In the genomic region with DNA sequence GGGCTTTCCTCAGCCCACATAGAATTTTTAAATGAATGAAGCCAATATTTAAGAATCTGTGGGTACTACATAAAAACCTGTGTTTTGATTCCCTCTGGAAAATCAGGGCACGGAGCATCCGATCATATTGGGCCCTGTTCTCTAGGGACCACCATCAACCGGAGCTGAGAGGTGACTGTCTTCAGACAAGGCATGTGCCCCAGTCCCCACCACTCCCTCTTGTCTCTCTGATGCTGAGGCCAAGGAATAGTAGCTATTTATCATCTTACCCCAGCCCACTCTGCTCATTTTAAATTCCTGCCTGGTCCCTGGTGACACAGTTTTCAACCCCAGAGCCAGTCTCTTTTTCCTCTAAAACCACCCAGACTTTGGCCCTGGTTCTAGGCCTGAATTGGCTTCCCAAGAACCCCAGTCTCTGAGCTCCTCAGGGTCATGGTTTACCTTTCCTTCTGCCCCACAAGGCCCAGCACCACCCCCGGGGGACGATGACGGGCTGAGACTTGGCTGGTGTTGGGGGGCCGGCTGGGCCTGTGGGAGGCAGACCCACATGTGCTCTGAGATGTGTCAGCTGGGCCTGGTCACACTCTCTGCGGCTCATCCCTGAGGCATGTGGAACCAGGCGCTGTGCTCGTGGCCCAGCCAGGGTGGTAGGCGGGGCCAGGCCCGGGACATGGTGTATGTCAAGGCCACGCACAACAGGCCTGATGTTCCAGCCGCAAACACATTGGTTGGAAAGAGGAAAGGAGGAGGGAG, we compare ENCODE assay signal across 1 cellular context.
TF ChIP-seq lines count a peak whose summit lies in the region.

No MANE protein-coding gene starts in this region.

TF ChIP-seq in HepG2, 621 proteins besides CTCF, POLR2A, EP300 and RAD21 (continued from another document and continues in another):
- TF ChIP-seq PHF5A (CRISPR knock-in tag; IDR thresholded peaks at IDR 0.05; ENCODE audit: low read depth, unreplicated experiment) = peak; percentile 56
- no peak; the same call in 1 of the 2 replicates for TF ChIP-seq ZNF501 (CRISPR knock-in tag; IDR thresholded peaks at IDR 0.05)
- no peak for TF ChIP-seq NR2C2 (CRISPR knock-in tag; IDR thresholded peaks at IDR 0.05; ENCODE audit: borderline replicate concordance)
- TF ChIP-seq PHB2 (IDR thresholded peaks at IDR 0.05; ENCODE audit: partially characterized antibody) = no peak
- TF ChIP-seq, protein P1, sequence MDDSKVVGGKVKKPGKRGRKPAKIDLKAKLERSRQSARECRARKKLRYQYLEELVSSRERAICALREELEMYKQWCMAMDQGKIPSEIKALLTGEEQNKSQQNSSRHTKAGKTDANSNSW (CRISPR knock-in tag; IDR thresholded peaks at IDR 0.05; ENCODE audit: borderline replicate concordance) = peak; percentile 98; the same call in 1 of the 2 replicates
- TF ChIP-seq, protein P2, sequence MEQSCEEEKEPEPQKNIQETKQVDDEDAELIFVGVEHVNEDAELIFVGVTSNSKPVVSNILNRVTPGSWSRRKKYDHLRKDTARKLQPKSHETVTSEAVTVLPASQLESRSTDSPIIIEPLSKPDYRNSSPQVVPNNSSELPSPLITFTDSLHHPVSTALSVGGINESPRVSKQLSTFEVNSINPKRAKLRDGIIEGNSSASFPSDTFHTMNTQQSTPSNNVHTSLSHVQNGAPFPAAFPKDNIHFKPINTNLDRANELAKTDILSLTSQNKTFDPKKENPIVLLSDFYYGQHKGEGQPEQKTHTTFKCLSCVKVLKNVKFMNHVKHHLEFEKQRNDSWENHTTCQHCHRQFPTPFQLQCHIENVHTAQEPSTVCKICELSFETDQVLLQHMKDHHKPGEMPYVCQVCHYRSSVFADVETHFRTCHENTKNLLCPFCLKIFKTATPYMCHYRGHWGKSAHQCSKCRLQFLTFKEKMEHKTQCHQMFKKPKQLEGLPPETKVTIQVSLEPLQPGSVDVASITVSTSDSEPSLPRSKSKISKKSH (CRISPR knock-in tag; IDR thresholded peaks at IDR 0.05; ENCODE audit: borderline replicate concordance) = peak; percentile 100
- peak; percentile 60 for TF ChIP-seq ZMYM2 (CRISPR knock-in tag; IDR thresholded peaks at IDR 0.05)
- TF ChIP-seq ZFY (CRISPR knock-in tag; IDR thresholded peaks at IDR 0.05) = peak; percentile 99
- peak; percentile 49; the same call in 1 of the 2 replicates for TF ChIP-seq ZNF3 (CRISPR knock-in tag; IDR thresholded peaks at IDR 0.05)
- TF ChIP-seq SSRP1 (CRISPR knock-in tag; IDR thresholded peaks at IDR 0.05) = no peak
- peak; percentile 99 for TF ChIP-seq ZNF253 (CRISPR knock-in tag; IDR thresholded peaks at IDR 0.05; ENCODE audit: borderline replicate concordance)
- no peak for TF ChIP-seq RBM39 (IDR thresholded peaks at IDR 0.05; ENCODE audit: low read depth, low read length, poor library complexity, severe bottlenecking)
- peak; percentile 79 for TF ChIP-seq ZNF629 (CRISPR knock-in tag; conservative IDR thresholded peaks at IDR 0.05)
- peak; percentile 48 for TF ChIP-seq NFYB (CRISPR knock-in tag; IDR thresholded peaks at IDR 0.05)
- TF ChIP-seq MED13 (CRISPR knock-in tag; IDR thresholded peaks at IDR 0.05) = no peak; the same call in 1 of the 2 replicates
- TF ChIP-seq WIZ (CRISPR knock-in tag; IDR thresholded peaks at IDR 0.05) = peak; percentile 99
- peak; percentile 98; the same call in 1 of the 2 replicates for TF ChIP-seq SNAPC2 (CRISPR knock-in tag; IDR thresholded peaks at IDR 0.05)
- TF ChIP-seq, protein P3, sequence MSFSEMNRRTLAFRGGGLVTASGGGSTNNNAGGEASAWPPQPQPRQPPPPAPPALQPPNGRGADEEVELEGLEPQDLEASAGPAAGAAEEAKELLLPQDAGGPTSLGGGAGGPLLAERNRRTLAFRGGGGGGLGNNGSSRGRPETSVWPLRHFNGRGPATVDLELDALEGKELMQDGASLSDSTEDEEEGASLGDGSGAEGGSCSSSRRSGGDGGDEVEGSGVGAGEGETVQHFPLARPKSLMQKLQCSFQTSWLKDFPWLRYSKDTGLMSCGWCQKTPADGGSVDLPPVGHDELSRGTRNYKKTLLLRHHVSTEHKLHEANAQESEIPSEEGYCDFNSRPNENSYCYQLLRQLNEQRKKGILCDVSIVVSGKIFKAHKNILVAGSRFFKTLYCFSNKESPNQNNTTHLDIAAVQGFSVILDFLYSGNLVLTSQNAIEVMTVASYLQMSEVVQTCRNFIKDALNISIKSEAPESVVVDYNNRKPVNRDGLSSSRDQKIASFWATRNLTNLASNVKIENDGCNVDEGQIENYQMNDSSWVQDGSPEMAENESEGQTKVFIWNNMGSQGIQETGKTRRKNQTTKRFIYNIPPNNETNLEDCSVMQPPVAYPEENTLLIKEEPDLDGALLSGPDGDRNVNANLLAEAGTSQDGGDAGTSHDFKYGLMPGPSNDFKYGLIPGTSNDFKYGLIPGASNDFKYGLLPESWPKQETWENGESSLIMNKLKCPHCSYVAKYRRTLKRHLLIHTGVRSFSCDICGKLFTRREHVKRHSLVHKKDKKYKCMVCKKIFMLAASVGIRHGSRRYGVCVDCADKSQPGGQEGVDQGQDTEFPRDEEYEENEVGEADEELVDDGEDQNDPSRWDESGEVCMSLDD (CRISPR knock-in tag; IDR thresholded peaks at IDR 0.05; ENCODE audit: borderline replicate concordance) = peak; percentile 97
- peak; percentile 95; the same call in 1 of the 2 replicates for TF ChIP-seq ZNF484 (CRISPR knock-in tag; IDR thresholded peaks at IDR 0.05; ENCODE audit: borderline replicate concordance, low read depth)
- 0 out of 2 replicates have a peak, but pooled peaks have one; percentile 72 for TF ChIP-seq RBAK (CRISPR knock-in tag; IDR thresholded peaks at IDR 0.05)
- TF ChIP-seq SMYD3 (CRISPR knock-in tag; IDR thresholded peaks at IDR 0.05) = peak; percentile 99
- no peak for TF ChIP-seq ZNF382 (CRISPR knock-in tag; IDR thresholded peaks at IDR 0.05; ENCODE audit: borderline replicate concordance)
- peak; percentile 98 for TF ChIP-seq YEATS4 (CRISPR knock-in tag; IDR thresholded peaks at IDR 0.05; ENCODE audit: borderline replicate concordance)
- TF ChIP-seq, protein P4, sequence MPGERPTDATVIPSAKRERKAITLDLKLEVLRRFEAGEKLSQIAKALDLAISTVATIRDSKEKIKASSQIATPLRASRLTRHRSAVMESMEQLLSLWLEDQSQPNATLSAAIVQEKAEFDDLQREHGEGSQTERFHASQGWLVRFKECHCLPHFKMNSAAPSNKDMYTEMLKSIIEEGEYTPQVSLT (CRISPR knock-in tag; IDR thresholded peaks at IDR 0.05; ENCODE audit: borderline replicate concordance, low read depth) = peak; percentile 30; the same call in 1 of the 2 replicates
- TF ChIP-seq, protein P5, sequence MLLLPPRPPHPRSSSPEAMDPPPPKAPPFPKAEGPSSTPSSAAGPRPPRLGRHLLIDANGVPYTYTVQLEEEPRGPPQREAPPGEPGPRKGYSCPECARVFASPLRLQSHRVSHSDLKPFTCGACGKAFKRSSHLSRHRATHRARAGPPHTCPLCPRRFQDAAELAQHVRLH (CRISPR knock-in tag; IDR thresholded peaks at IDR 0.05; ENCODE audit: borderline replicate concordance, low read depth) = peak; percentile 100
- TF ChIP-seq ZNF878 (CRISPR knock-in tag; IDR thresholded peaks at IDR 0.05) = peak; percentile 100
- TF ChIP-seq, protein P6, sequence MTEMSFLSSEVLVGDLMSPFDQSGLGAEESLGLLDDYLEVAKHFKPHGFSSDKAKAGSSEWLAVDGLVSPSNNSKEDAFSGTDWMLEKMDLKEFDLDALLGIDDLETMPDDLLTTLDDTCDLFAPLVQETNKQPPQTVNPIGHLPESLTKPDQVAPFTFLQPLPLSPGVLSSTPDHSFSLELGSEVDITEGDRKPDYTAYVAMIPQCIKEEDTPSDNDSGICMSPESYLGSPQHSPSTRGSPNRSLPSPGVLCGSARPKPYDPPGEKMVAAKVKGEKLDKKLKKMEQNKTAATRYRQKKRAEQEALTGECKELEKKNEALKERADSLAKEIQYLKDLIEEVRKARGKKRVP (CRISPR knock-in tag; IDR thresholded peaks at IDR 0.05) = peak in 1 of 2 experiments; percentile 66; a peak in 1 of 4 replicates
- peak; percentile 99; the same call in 1 of the 2 replicates for TF ChIP-seq DNMT3B (CRISPR knock-in tag; conservative IDR thresholded peaks at IDR 0.05)
- no peak for TF ChIP-seq PAF1 (CRISPR knock-in tag; IDR thresholded peaks at IDR 0.05)
- TF ChIP-seq, protein P7, sequence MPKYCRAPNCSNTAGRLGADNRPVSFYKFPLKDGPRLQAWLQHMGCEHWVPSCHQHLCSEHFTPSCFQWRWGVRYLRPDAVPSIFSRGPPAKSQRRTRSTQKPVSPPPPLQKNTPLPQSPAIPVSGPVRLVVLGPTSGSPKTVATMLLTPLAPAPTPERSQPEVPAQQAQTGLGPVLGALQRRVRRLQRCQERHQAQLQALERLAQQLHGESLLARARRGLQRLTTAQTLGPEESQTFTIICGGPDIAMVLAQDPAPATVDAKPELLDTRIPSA (CRISPR knock-in tag; IDR thresholded peaks at IDR 0.05; ENCODE audit: borderline replicate concordance) = no peak
- TF ChIP-seq PITX1 (CRISPR knock-in tag; IDR thresholded peaks at IDR 0.05) = peak; percentile 93
- TF ChIP-seq ZMAT3 (CRISPR knock-in tag; conservative IDR thresholded peaks at IDR 0.05) = peak; percentile 100
- TF ChIP-seq GATAD1 (CRISPR knock-in tag; IDR thresholded peaks at IDR 0.05) = peak; percentile 86
- TF ChIP-seq TOE1 (CRISPR knock-in tag; IDR thresholded peaks at IDR 0.05) = no peak; the same call in none of the 2 replicates
- peak; percentile 85 for TF ChIP-seq POLR2AphosphoS5 (IDR thresholded peaks at IDR 0.05; ENCODE audit: low read depth, low read length)
- peak; percentile 18 for TF ChIP-seq ZNF775 (CRISPR knock-in tag; IDR thresholded peaks at IDR 0.05; ENCODE audit: borderline replicate concordance)
- TF ChIP-seq, protein P8, sequence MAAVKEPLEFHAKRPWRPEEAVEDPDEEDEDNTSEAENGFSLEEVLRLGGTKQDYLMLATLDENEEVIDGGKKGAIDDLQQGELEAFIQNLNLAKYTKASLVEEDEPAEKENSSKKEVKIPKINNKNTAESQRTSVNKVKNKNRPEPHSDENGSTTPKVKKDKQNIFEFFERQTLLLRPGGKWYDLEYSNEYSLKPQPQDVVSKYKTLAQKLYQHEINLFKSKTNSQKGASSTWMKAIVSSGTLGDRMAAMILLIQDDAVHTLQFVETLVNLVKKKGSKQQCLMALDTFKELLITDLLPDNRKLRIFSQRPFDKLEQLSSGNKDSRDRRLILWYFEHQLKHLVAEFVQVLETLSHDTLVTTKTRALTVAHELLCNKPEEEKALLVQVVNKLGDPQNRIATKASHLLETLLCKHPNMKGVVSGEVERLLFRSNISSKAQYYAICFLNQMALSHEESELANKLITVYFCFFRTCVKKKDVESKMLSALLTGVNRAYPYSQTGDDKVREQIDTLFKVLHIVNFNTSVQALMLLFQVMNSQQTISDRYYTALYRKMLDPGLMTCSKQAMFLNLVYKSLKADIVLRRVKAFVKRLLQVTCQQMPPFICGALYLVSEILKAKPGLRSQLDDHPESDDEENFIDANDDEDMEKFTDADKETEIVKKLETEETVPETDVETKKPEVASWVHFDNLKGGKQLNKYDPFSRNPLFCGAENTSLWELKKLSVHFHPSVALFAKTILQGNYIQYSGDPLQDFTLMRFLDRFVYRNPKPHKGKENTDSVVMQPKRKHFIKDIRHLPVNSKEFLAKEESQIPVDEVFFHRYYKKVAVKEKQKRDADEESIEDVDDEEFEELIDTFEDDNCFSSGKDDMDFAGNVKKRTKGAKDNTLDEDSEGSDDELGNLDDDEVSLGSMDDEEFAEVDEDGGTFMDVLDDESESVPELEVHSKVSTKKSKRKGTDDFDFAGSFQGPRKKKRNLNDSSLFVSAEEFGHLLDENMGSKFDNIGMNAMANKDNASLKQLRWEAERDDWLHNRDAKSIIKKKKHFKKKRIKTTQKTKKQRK (IDR thresholded peaks at IDR 0.05; ENCODE audit: low read length) = no peak
- no peak for TF ChIP-seq ZC3H13 (CRISPR knock-in tag; IDR thresholded peaks at IDR 0.05)
- peak; percentile 92 for TF ChIP-seq RXRA (CRISPR knock-in tag; IDR thresholded peaks at IDR 0.05)
- no peak for TF ChIP-seq SRSF9 (IDR thresholded peaks at IDR 0.05; ENCODE audit: borderline replicate concordance, insufficient read depth, low read depth, low read length, poor library complexity, severe bottlenecking)
- TF ChIP-seq BHLHE40 (IDR thresholded peaks at IDR 0.05; ENCODE audit: low read length) = peak; percentile 79
- TF ChIP-seq FOXK2 (IDR thresholded peaks at IDR 0.05) = no peak
- TF ChIP-seq AGO2 (optimal IDR thresholded peaks at IDR 0.05; ENCODE audit: low read depth, low read length) = no peak
- TF ChIP-seq, protein P9, sequence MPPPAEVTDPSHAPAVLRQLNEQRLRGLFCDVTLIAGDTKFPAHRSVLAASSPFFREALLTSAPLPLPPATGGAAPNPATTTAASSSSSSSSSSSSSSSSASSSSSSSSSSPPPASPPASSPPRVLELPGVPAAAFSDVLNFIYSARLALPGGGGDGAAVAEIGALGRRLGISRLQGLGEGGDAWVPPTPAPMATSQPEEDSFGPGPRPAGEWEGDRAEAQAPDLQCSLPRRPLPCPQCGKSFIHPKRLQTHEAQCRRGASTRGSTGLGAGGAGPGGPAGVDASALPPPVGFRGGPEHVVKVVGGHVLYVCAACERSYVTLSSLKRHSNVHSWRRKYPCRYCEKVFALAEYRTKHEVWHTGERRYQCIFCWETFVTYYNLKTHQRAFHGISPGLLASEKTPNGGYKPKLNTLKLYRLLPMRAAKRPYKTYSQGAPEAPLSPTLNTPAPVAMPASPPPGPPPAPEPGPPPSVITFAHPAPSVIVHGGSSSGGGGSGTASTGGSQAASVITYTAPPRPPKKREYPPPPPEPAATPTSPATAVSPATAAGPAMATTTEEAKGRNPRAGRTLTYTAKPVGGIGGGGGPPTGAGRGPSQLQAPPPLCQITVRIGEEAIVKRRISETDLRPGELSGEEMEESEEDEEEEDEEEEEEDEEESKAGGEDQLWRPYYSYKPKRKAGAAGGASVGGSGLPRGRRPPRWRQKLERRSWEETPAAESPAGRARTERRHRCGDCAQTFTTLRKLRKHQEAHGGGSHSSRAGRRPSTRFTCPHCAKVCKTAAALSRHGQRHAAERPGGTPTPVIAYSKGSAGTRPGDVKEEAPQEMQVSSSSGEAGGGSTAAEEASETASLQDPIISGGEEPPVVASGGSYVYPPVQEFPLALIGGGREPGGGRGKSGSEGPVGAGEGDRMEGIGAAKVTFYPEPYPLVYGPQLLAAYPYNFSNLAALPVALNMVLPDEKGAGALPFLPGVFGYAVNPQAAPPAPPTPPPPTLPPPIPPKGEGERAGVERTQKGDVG (CRISPR knock-in tag; IDR thresholded peaks at IDR 0.05; ENCODE audit: borderline replicate concordance) = peak; percentile 94; the same call in 1 of the 2 replicates
- TF ChIP-seq MATR3 (CRISPR knock-in tag; IDR thresholded peaks at IDR 0.05) = no peak
- TF ChIP-seq, protein P10, sequence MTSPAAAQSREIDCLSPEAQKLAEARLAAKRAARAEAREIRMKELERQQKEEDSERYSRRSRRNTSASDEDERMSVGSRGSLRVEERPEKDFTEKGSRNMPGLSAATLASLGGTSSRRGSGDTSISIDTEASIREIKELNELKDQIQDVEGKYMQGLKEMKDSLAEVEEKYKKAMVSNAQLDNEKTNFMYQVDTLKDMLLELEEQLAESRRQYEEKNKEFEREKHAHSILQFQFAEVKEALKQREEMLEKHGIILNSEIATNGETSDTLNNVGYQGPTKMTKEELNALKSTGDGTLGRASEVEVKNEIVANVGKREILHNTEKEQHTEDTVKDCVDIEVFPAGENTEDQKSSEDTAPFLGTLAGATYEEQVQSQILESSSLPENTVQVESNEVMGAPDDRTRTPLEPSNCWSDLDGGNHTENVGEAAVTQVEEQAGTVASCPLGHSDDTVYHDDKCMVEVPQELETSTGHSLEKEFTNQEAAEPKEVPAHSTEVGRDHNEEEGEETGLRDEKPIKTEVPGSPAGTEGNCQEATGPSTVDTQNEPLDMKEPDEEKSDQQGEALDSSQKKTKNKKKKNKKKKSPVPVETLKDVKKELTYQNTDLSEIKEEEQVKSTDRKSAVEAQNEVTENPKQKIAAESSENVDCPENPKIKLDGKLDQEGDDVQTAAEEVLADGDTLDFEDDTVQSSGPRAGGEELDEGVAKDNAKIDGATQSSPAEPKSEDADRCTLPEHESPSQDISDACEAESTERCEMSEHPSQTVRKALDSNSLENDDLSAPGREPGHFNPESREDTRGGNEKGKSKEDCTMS (CRISPR knock-in tag; conservative IDR thresholded peaks at IDR 0.05) = 0 out of 2 replicates have a peak, but pooled peaks have one; percentile 1
